ENCODE assay signal across 16 cellular contexts in the genomic region with DNA sequence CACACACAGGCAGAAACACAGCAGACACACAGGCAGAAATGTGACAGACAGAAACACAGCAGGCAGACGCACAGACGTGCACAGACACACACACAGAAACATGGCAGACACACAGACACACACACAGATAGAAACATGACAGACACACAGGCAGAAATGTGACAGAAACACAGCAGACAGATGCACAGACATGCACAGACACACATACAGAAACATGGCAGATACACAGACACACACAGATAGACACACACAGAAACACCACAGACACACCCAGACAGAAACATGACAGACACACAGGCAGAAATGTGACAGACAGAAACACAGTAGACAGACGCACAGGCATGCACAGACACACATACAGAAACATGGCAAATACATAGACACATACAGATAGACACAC. TPM values are rescaled to one million over a fixed set of nuclear protein-coding genes. Genes with fewer than 3 reads are reported as not detected.
DNase-seq lines count a peak whose midpoint lies in the region; ATAC-seq and TF ChIP-seq lines count a peak whose summit lies in the region.
"Had no signal": no experiment of that assay in that cellular context is flagged by ENCODE, and none has a peak within 500 bp of the region (broad histone marks: within the 10 kb centered on the region; RNA-seq: fewer than 3 reads in every experiment).

No MANE protein-coding gene starts in this region.

- no peaks in the 10 kb centered on the region for H3K9me3 Mint-ChIP-seq in CD8-positive, alpha-beta memory T cell
- H3K9me3 Mint-ChIP-seq: activated CD4-positive, alpha-beta memory T cell treated with anti-CD3 and anti-CD28 coated beads, Interleukin-2, amount 10 ng/mL, durations not matched to agents 7 days and 5 days; neural progenitor cell had no signal

- peaks cover 0 to 2% (median 0%) of the 10 kb centered on the region in 3 donors for H3K36me3 Mint-ChIP-seq in CD8-positive, alpha-beta memory T cell
- H3K36me3 Mint-ChIP-seq: neural progenitor cell had no signal

- H3K4me3 Mint-ChIP-seq in CD8-positive, alpha-beta memory T cell, result no peak overlapping the region
- H3K4me3 Mint-ChIP-seq: activated CD4-positive, alpha-beta memory T cell treated with anti-CD3 and anti-CD28 coated beads, Interleukin-2, amount 10 ng/mL, durations not matched to agents 7 days and 5 days; neural progenitor cell had no signal

- TF ChIP-seq CTCF in PC-3 (conservative IDR thresholded peaks at IDR 0.05; ENCODE audit: low read depth, low read length) (no peak), spleen (IDR thresholded peaks at IDR 0.05 in 8 of 11, conservative IDR thresholded peaks at IDR 0.05 in 3 of 11) (no peak)

- no peaks in the 10 kb centered on the region for H3K9me3 ChIP-seq in CD8-positive, alpha-beta memory T cell (ENCODE audit: low read length)
- H3K9me3 ChIP-seq in PC-3 (ENCODE audit: low read length) (no peaks in the 10 kb centered on the region), iPS-15b (ENCODE audit: control insufficient read depth, insufficient read depth, low read length) (no peaks in the 10 kb centered on the region), spleen (no peaks in the 10 kb centered on the region)

- TF ChIP-seq POLR2A in spleen (IDR thresholded peaks at IDR 0.05), result no peak

- H3K4me2 ChIP-seq in PC-3 (ENCODE audit: low read length), result peak overlapping the region; percentile 88

- no peak overlapping the region for H3K27ac ChIP-seq in CD8-positive, alpha-beta memory T cell (ENCODE audit: low read depth, low read length)
- H3K27ac ChIP-seq in PC-3 (ENCODE audit: low read length) (no peak overlapping the region), spleen (peak overlapping the region in 5 of 8 donors; percentile 65 to 88 (median 74))
- H3K27ac ChIP-seq: HL-60, neural progenitor cell had no signal

- H3K9ac ChIP-seq in PC-3 (ENCODE audit: low read length) (no peak overlapping the region), iPS-15b (ENCODE audit: low read depth, low read length) (no peak overlapping the region)
- H3K9ac ChIP-seq: neural progenitor cell had no signal

- CTCF ChIA-PET in CD8-positive, alpha-beta memory T cell (lab: Charles Lee), result interaction anchor here (1.2 to 1.5 kb wide), 3 partner anchors 10 to 60 kb away, joined by 3 to 8 read pairs (median 3); a partner anchor contains a TSS
- CTCF ChIA-PET in PC-3 (lab: Charles Lee), result no interaction called here

- H3K9me2 ChIP-seq in PC-3 (replicated peaks; ENCODE audit: low read length), result no peaks in the 10 kb centered on the region

- no TSS peak for BruUV-seq in PC-3 (replicated peaks; lab: Mats Ljungman, UMichigan)

- no peak for ATAC-seq in PC-3
- no peak for ATAC-seq in HG02642 (IDR thresholded peaks at IDR 0.05; ENCODE audit: poor library complexity, unreplicated experiment)
- ATAC-seq: Panc1 had no signal

- H2AFZ ChIP-seq in PC-3 (ENCODE audit: low read length), result no peak overlapping the region
- H2AFZ ChIP-seq: neural progenitor cell had no signal

- no peak overlapping the region for H3K27ac Mint-ChIP-seq in CD8-positive, alpha-beta memory T cell
- H3K27ac Mint-ChIP-seq: activated CD4-positive, alpha-beta memory T cell treated with anti-CD3 and anti-CD28 coated beads, Interleukin-2, amount 10 ng/mL, durations not matched to agents 7 days and 5 days had no signal

- intact Hi-C loops in PC-3 (cut with micrococcal nuclease) (no loop called here), spleen (cut with DNase I; ENCODE audit: low total_unique reads) (no loop called here)

- H3F3A ChIP-seq in PC-3 (ENCODE audit: low read length, unreplicated experiment), result no peaks in the 10 kb centered on the region

- no peaks in the 10 kb centered on the region for H3K79me2 ChIP-seq in PC-3 (ENCODE audit: low read length)

- POLR2A ChIA-PET in CD8-positive, alpha-beta memory T cell (lab: Charles Lee), result interaction anchor here (1.4 kb wide), 1 partner anchor 20 kb away, joined by 7 read pairs; a partner anchor contains a TSS
- POLR2A ChIA-PET in PC-3 (lab: Charles Lee; ENCODE audit: unreplicated experiment), result no interaction called here

- DNase-seq in CD8-positive, alpha-beta memory T cell, result no peak
- DNase-seq in PC-3 (no peak), spleen (no peak), NCI-H446 treated with DMSO at 0.1 percent for 48 hours (lab: John Stamatoyannopoulos, UW) (no peak), DMS79 (lab: John Stamatoyannopoulos, UW) (no peak), HUDEP-2 (lab: John Stamatoyannopoulos, UW; ENCODE audit: unreplicated experiment in 76 of 76) (no peak)
- DNase-seq: activated CD4-positive, alpha-beta memory T cell treated with anti-CD3 and anti-CD28 coated beads, Interleukin-2, amount 10 ng/mL, durations not matched to agents 7 days and 5 days; amniotic stem cell; NCI-H524; stimulated activated naive CD4-positive, alpha-beta T cell treated with Interleukin-2 at 50 U/mL for 16 hours; SW 1271 had no signal

- no peaks in the 10 kb centered on the region for H3K36me3 ChIP-seq in CD8-positive, alpha-beta memory T cell (ENCODE audit: insufficient read depth, low read length)
- H3K36me3 ChIP-seq in PC-3 (ENCODE audit: low read depth, low read length), result no peaks in the 10 kb centered on the region
- peaks cover 5% of the 10 kb centered on the region for H3K36me3 ChIP-seq in iPS-15b (ENCODE audit: control insufficient read depth, insufficient read depth, low read length)
- H3K36me3 ChIP-seq in spleen, result peaks cover 0 to 6% (median 1%) of the 10 kb centered on the region in 6 donors
- H3K36me3 ChIP-seq: neural progenitor cell had no signal

- WGBS in spleen, 5 donors, result 25 to 49% (median 33%) methylated on average over 3 of the region's 3 CpGs

- H3K27me3 ChIP-seq in CD8-positive, alpha-beta memory T cell (ENCODE audit: insufficient read depth, low read length, poor library complexity, severe bottlenecking), result no peaks in the 10 kb centered on the region
- H3K27me3 ChIP-seq in PC-3 (ENCODE audit: low read length) (no peaks in the 10 kb centered on the region), iPS-15b (ENCODE audit: control insufficient read depth, insufficient read depth, low read length) (peaks cover 9% of the 10 kb centered on the region), spleen (replicated peaks in 1 of 7) (peaks cover 0 to 43% (median 13%) of the 10 kb centered on the region in 7 donors)

- no peaks in the 10 kb centered on the region for H3K27me3 Mint-ChIP-seq in CD8-positive, alpha-beta memory T cell

- H4K20me1 ChIP-seq in PC-3 (ENCODE audit: low read length), result no peaks in the 10 kb centered on the region

- H3K4me3 ChIP-seq in CD8-positive, alpha-beta memory T cell (ENCODE audit: low read length), result peak overlapping the region; percentile 21
- H3K4me3 ChIP-seq in PC-3 (ENCODE audit: low read length) (peak overlapping the region; percentile 66), iPS-15b (ENCODE audit: low read depth, low read length) (peak overlapping the region; percentile 1), spleen (peak overlapping the region in 6 of 8 donors; percentile 19 to 77 (median 58))

- peaks cover 29% of the 10 kb centered on the region for H3K4me1 ChIP-seq in CD8-positive, alpha-beta memory T cell (ENCODE audit: insufficient read depth, low read length)
- peaks cover 16% of the 10 kb centered on the region; the same call in 1 of the 2 replicates for H3K4me1 ChIP-seq in PC-3 (ENCODE audit: insufficient read depth, low read length)
- peaks cover 3% of the 10 kb centered on the region for H3K4me1 ChIP-seq in iPS-15b (ENCODE audit: control insufficient read depth, insufficient read depth, low read length)
- H3K4me1 ChIP-seq in spleen, result peaks cover 38 to 83% (median 72%) of the 10 kb centered on the region in 6 donors

- peaks cover 8 to 18% (median 13%) of the 10 kb centered on the region in 3 donors for H3K4me1 Mint-ChIP-seq in CD8-positive, alpha-beta memory T cell

RNA-seq across cellular contexts. Expression of a gene that starts 1.3 kb away (rescaled TPM):
- 1 to 10 TPM; 1.5 to 2.4 TPM for total RNA-seq in CD8-positive, alpha-beta memory T cell
- polyA plus RNA-seq in CD8-positive, alpha-beta memory T cell, result 7.6 TPM
- total RNA-seq in PC-3 (2014; rRNA removed), result 0.77 and 1.0 TPM in 2 replicates
- 10 to 100 TPM in 5 of 7 donors, 1 to 10 TPM in 2; 8.7 to 16.1 (median 11.6) TPM for total RNA-seq in spleen
- 1 to 10 TPM; 2.1 to 4.4 (median 3.8) TPM for polyA plus RNA-seq in spleen

RNA-seq across cellular contexts. Expression of a gene that starts 20.1 kb away (rescaled TPM):
- total RNA-seq in CD8-positive, alpha-beta memory T cell, result under 1 TPM; 0.33 to 0.46 TPM
- polyA plus RNA-seq in CD8-positive, alpha-beta memory T cell, result 1.8 TPM
- total RNA-seq in PC-3 (2014; rRNA removed) (0.18 TPM in 1 of 2 replicates, not detected in the other), spleen (1 to 10 TPM; 3.4 to 9.2 (median 5.4) TPM)
- 1 to 10 TPM in 1 of 3 donors, under 1 TPM in 2; 0.80 to 2.3 (median 0.96) TPM for polyA plus RNA-seq in spleen

RNA-seq across cellular contexts. Expression of a gene that starts 21.2 kb away (rescaled TPM):
- 10 to 100 TPM; 37.2 to 39.5 TPM for total RNA-seq in CD8-positive, alpha-beta memory T cell
- polyA plus RNA-seq in CD8-positive, alpha-beta memory T cell, result 16.8 TPM
- total RNA-seq in PC-3 (2014; rRNA removed) (47.8 and 51.3 TPM in 2 replicates), spleen (10 to 100 TPM; 18.9 to 27.1 (median 25.7) TPM)
- polyA plus RNA-seq in spleen, result 10 to 100 TPM; 10.8 to 21.1 (median 12.0) TPM

RNA-seq across cellular contexts. Expression of a gene that starts 32.6 kb away (rescaled TPM):
- 10 to 100 TPM; 44.0 to 50.6 TPM for total RNA-seq in CD8-positive, alpha-beta memory T cell
- polyA plus RNA-seq in CD8-positive, alpha-beta memory T cell, result 54.2 TPM
- total RNA-seq in PC-3 (2014; rRNA removed) (146 and 210 TPM in 2 replicates), spleen (10 to 100 TPM; 49.4 to 74.1 (median 62.8) TPM)
- polyA plus RNA-seq in spleen, result 10 to 100 TPM; 52.4 to 82.2 (median 71.4) TPM

RNA-seq across cellular contexts. Expression of a gene that starts 48.0 kb away (rescaled TPM):
- 100 to 1,000 TPM; 114 to 119 TPM for total RNA-seq in CD8-positive, alpha-beta memory T cell
- polyA plus RNA-seq in CD8-positive, alpha-beta memory T cell, result 48.9 TPM
- total RNA-seq in PC-3 (2014; rRNA removed) (121 and 165 TPM in 2 replicates), spleen (100 to 1,000 TPM in 3 of 7 donors, 10 to 100 TPM in 4; 62.8 to 131 (median 98.6) TPM)
- polyA plus RNA-seq in spleen, result 10 to 100 TPM; 31.0 to 63.9 (median 37.6) TPM

Comparison
In these comparisons a context has a peak if more than half of its experiments do, and no peak if none do; other contexts are left out.
1. H3K27ac ChIP-seq: peak in spleen (5 of 8); none in CD8-positive, alpha-beta memory T cell (single experiment) and PC-3 (single experiment).
2. H3K4me3 ChIP-seq: peak in every context shown above with its lines; median percentile 66 in PC-3; 58 in spleen; 21 in CD8-positive, alpha-beta memory T cell; 1 in iPS-15b.